8 cellular contexts compared by ENCODE assay signal in genomic region chr20:63955846-63956663, GRCh38. TPM values are rescaled to one million over a fixed set of nuclear protein-coding genes. Genes with fewer than 3 reads are reported as not detected.
A peak's percentile ranks its signal among the peaks of the same experiment; 100 is the strongest.
DNase-seq lines count a peak whose midpoint lies in the region; ATAC-seq and TF ChIP-seq lines count a peak whose summit lies in the region.

Gene UCKL1, minus strand, starts transcription at chr20:63956416. Its CDS starts 44 bp downstream, at chr20:63956372.

- H3K9me3 ChIP-seq in CD8-positive, alpha-beta memory T cell (ENCODE audit: low read length) = no peaks in the 10 kb centered on the region
- H3K9me3 ChIP-seq in OCI-LY1 (ENCODE audit: low read length) = no peaks in the 10 kb centered on the region
- no peaks in the 10 kb centered on the region for H3K9me3 ChIP-seq in mucosa of rectum (ENCODE audit: control insufficient read depth in 2 of 2, low read length in 2 of 2)

- TF ChIP-seq CTCF in OCI-LY1 (IDR thresholded peaks at IDR 0.05; ENCODE audit: low read length) = no peak

- POLR2A ChIA-PET in CD8-positive, alpha-beta memory T cell (lab: Charles Lee) = interaction anchor here (0.6 to 2.0 kb wide), 7 partner anchors 24 to 435 kb away, joined by 3 to 18 read pairs (median 4); partner anchors contain the start of genes ARFRP1, OPRL1, PPDPF and PRPF6

- peaks cover 0 to 12% (median 0%) of the 10 kb centered on the region in 3 donors for H3K36me3 Mint-ChIP-seq in CD8-positive, alpha-beta memory T cell

- H3K27me3 ChIP-seq in CD8-positive, alpha-beta memory T cell (ENCODE audit: insufficient read depth, low read length, poor library complexity, severe bottlenecking) = no peaks in the 10 kb centered on the region
- H3K27me3 ChIP-seq in OCI-LY1 (ENCODE audit: insufficient read depth, low read length) (no peaks in the 10 kb centered on the region), mucosa of rectum (ENCODE audit: control insufficient read depth in 2 of 2, insufficient read depth in 2 of 2, low read length in 2 of 2) (no peaks in the 10 kb centered on the region)

- H3K9ac ChIP-seq in OCI-LY1 (ENCODE audit: low read length) (peak within 1 kb of the TSS; percentile 98), mucosa of rectum (ENCODE audit: low read depth in 1 of 2, low read length in 2 of 2) (peak within 1 kb of the TSS; percentile 87 to 96)

- peak; percentile 62 for ATAC-seq in GM19397 (IDR thresholded peaks at IDR 0.05; ENCODE audit: unreplicated experiment)
- ATAC-seq in HG03565 (IDR thresholded peaks at IDR 0.05; ENCODE audit: unreplicated experiment) = peak; percentile 55

- peak within 1 kb of the TSS; percentile 77 to 92 (median 86) for H3K4me3 Mint-ChIP-seq in CD8-positive, alpha-beta memory T cell

- peak within 1 kb of the TSS; percentile 66 to 88 (median 82) for H3K27ac Mint-ChIP-seq in CD8-positive, alpha-beta memory T cell

- DNase-seq in CD8-positive, alpha-beta memory T cell = peak; percentile 84 to 94 (median 91)
- DNase-seq in activated T-cell treated with anti-CD3 and anti-CD28 coated beads for 48 hours (ENCODE audit: low read depth) (peak; percentile 84), epithelial cell of prostate (ENCODE audit: low read depth, low spot score) (no peak)
- peak; percentile 91 for DNase-seq in stimulated activated CD8-positive, alpha-beta memory T cell treated with anti-CD3 and anti-CD28 coated beads, Interleukin-4, amount 100 ng/mL, for 48 hours

- peak within 1 kb of the TSS; percentile 74 for H3K4me3 ChIP-seq in CD8-positive, alpha-beta memory T cell (ENCODE audit: low read length)
- H3K4me3 ChIP-seq in OCI-LY1 (ENCODE audit: low read depth, low read length, poor library complexity, severe bottlenecking) = peak within 1 kb of the TSS; percentile 98
- peak within 1 kb of the TSS; percentile 81 to 92 for H3K4me3 ChIP-seq in mucosa of rectum (ENCODE audit: low read length in 2 of 2)

- no peaks in the 10 kb centered on the region for H3K79me2 ChIP-seq in OCI-LY1 (ENCODE audit: insufficient read depth, low read length)

- H3K27ac ChIP-seq in CD8-positive, alpha-beta memory T cell (ENCODE audit: low read depth, low read length) = peak within 1 kb of the TSS; percentile 79
- peak within 1 kb of the TSS; percentile 74 for H3K27ac ChIP-seq in OCI-LY1 (ENCODE audit: low read depth, low read length, poor library complexity, severe bottlenecking)
- peak within 1 kb of the TSS; percentile 79 for H3K27ac ChIP-seq in epithelial cell of prostate
- H3K27ac ChIP-seq in mucosa of rectum (ENCODE audit: low read depth in 2 of 2, low read length in 2 of 2) = peak within 1 kb of the TSS; percentile 90 to 93

- no peaks in the 10 kb centered on the region for H3K9me3 Mint-ChIP-seq in CD8-positive, alpha-beta memory T cell

- H2AFZ ChIP-seq in OCI-LY1 (ENCODE audit: low read length) = no peak within 1 kb of the TSS

- no peaks in the 10 kb centered on the region for H3K9me2 ChIP-seq in OCI-LY1 (ENCODE audit: low read depth, low read length)

- peak within 1 kb of the TSS; percentile 97 for H3K4me2 ChIP-seq in OCI-LY1 (ENCODE audit: low read length)

- CTCF ChIA-PET in CD8-positive, alpha-beta memory T cell (lab: Charles Lee) = interaction anchor here (0.8 to 3.4 kb wide), 6 partner anchors 13 to 460 kb away, joined by 3 to 14 read pairs (median 4); partner anchors contain the start of genes PRPF6 and SAMD10

- H3K4me1 ChIP-seq in CD8-positive, alpha-beta memory T cell (ENCODE audit: insufficient read depth, low read length) = peaks cover 26% of the 10 kb centered on the region
- H3K4me1 ChIP-seq in OCI-LY1 (ENCODE audit: insufficient read depth, low read length, severe bottlenecking) (peaks cover 52% of the 10 kb centered on the region), mucosa of rectum (ENCODE audit: control insufficient read depth in 2 of 2, insufficient read depth in 2 of 2, low read length in 2 of 2) (peaks cover 37 to 45% of the 10 kb centered on the region in 2 donors)

- no peaks in the 10 kb centered on the region for H3F3A ChIP-seq in OCI-LY1 (ENCODE audit: insufficient read depth, low read length)

- no peaks in the 10 kb centered on the region for H3K36me3 ChIP-seq in CD8-positive, alpha-beta memory T cell (ENCODE audit: insufficient read depth, low read length)
- H3K36me3 ChIP-seq in OCI-LY1 (ENCODE audit: insufficient read depth, low read length) = peaks cover 18% of the 10 kb centered on the region; the same call in 1 of the 2 replicates
- peaks cover 0 to 5% of the 10 kb centered on the region in 2 donors for H3K36me3 ChIP-seq in mucosa of rectum (ENCODE audit: control insufficient read depth in 2 of 2, insufficient read depth in 2 of 2, low read length in 2 of 2)

- peaks cover 22 to 45% (median 22%) of the 10 kb centered on the region in 3 donors for H3K4me1 Mint-ChIP-seq in CD8-positive, alpha-beta memory T cell

- no peaks in the 10 kb centered on the region for H3K27me3 Mint-ChIP-seq in CD8-positive, alpha-beta memory T cell

- no peaks in the 10 kb centered on the region for H4K20me1 ChIP-seq in OCI-LY1 (ENCODE audit: insufficient read depth, low read length)

RNA-seq across cellular contexts. Expression of gene UCKL1, which starts in this region (rescaled TPM):
- total RNA-seq in CD8-positive, alpha-beta memory T cell = 10 to 100 TPM; 35.7 to 36.2 TPM
- 34.5 TPM for polyA plus RNA-seq in CD8-positive, alpha-beta memory T cell
